18 cellular contexts compared by ENCODE assay signal in the genomic region with DNA sequence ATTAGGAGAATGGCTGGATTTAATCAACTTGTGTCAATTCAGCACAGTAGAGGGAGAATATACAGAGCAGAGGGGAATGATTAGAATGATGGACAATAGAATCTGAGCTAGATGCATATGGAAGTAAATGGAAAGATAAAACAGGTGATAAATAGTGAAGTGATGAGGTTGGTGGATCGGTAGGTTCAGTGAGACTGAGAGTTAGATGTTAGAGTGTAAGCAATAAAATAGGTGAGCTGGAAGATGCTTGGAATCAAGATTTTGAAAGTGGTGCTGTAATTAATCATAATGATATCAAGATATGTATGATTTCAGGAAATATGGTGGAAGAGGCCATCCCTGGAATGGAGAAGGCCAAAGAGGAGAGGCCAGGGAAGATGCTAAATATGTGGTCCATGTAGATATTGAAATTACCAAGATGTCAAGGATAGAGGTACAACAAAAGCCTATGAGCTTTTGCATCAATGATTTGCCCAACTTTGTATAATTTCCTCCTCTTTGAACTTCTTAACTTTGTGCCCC. TPM values are rescaled to one million over a fixed set of nuclear protein-coding genes. Genes with fewer than 3 reads are reported as not detected.
DNase-seq lines count a peak whose midpoint lies in the region; ATAC-seq, FAIRE-seq and TF ChIP-seq lines count a peak whose summit lies in the region.
"Had no signal": no experiment of that assay in that cellular context is flagged by ENCODE, and none has a peak within 500 bp of the region (broad histone marks: within the 10 kb centered on the region; RNA-seq: fewer than 3 reads in every experiment).

No MANE protein-coding gene starts in this region.

- POLR2A ChIA-PET in A549 (lab: Yijun Ruan, JAX), result no interaction called here

- TF ChIP-seq RAD21 in A549 (conservative IDR thresholded peaks at IDR 0.05 in 1 of 2, IDR thresholded peaks at IDR 0.05 in 1 of 2), result no peak

- TF ChIP-seq POLR2A in A549 (IDR thresholded peaks at IDR 0.05; ENCODE audit: low read length), result no peak

- CTCF ChIA-PET in A549 (lab: Yijun Ruan, JAX), result interaction anchor here (0.8 to 1.5 kb wide), 5 partner anchors 9 to 188 kb away, joined by 3 to 7 read pairs (median 3); partner anchors contain the start of gene PTGS2

- no peaks in the 10 kb centered on the region for H3K27me3 ChIP-seq in RWPE2 (ENCODE audit: insufficient read depth, poor library complexity, severe bottlenecking)
- no peaks in the 10 kb centered on the region for H3K27me3 ChIP-seq in lower lobe of right lung (ENCODE audit: low read depth)
- H3K27me3 ChIP-seq: BLaER1 treated with 17β-estradiol and CSF1 and Interleukin-3, amounts not matched to agents 10 nM and 100 nM had no signal

- H3K4me3 ChIP-seq in A549 (no peak overlapping the region), RWPE2 (ENCODE audit: severe bottlenecking) (no peak overlapping the region), lower lobe of right lung (no peak overlapping the region)
- H3K4me3 ChIP-seq: BLaER1 treated with 17β-estradiol and CSF1 and Interleukin-3, amounts not matched to agents 10 nM and 100 nM; GM12878 had no signal

- no peaks in the 10 kb centered on the region; the same call in 1 of the 3 replicates for H3K4me1 ChIP-seq in A549
- H3K4me1 ChIP-seq in RWPE2 (ENCODE audit: insufficient read depth, poor library complexity, severe bottlenecking), result no peaks in the 10 kb centered on the region
- H3K4me1 ChIP-seq in lower lobe of right lung, result no peaks in the 10 kb centered on the region
- H3K4me1 ChIP-seq: BLaER1 treated with 17β-estradiol and CSF1 and Interleukin-3, amounts not matched to agents 10 nM and 100 nM had no signal

- H3K9me3 ChIP-seq in A549 (no peaks in the 10 kb centered on the region), RWPE2 (ENCODE audit: severe bottlenecking) (no peaks in the 10 kb centered on the region), lower lobe of right lung (no peaks in the 10 kb centered on the region)

- no peak overlapping the region for H3K4me2 ChIP-seq in A549
- H3K4me2 ChIP-seq: BLaER1 treated with 17β-estradiol and CSF1 and Interleukin-3, amounts not matched to agents 10 nM and 100 nM had no signal

- intact Hi-C loops in lower lobe of right lung (cut with DNase I), result no loop called here

- TF ChIP-seq CTCF in A549 (IDR thresholded peaks at IDR 0.05) (no peak), RWPE2 (IDR thresholded peaks at IDR 0.05; ENCODE audit: poor library complexity, severe bottlenecking) (no peak), lower lobe of right lung (IDR thresholded peaks at IDR 0.05) (no peak)

- FAIRE-seq in A549 (lab: Jason Lieb, UNC), result no peak
- FAIRE-seq: GM12878, GM18507 had no signal

- no peak overlapping the region for H3K27ac ChIP-seq in A549
- no peak overlapping the region for H3K27ac ChIP-seq in RWPE2 (ENCODE audit: poor library complexity, severe bottlenecking)
- H3K27ac ChIP-seq in epithelial cell of prostate, result peak overlapping the region; percentile 34
- no peak overlapping the region for H3K27ac ChIP-seq in lower lobe of right lung
- H3K27ac ChIP-seq: BLaER1 treated with 17β-estradiol and CSF1 and Interleukin-3, amounts not matched to agents 10 nM and 100 nM had no signal

- no peak for TF ChIP-seq EP300 in A549 (IDR thresholded peaks at IDR 0.05)

- 75% methylated on average over 1 of the region's 1 CpG for WGBS in A549 (ENCODE audit: missing lambda C conversion rate)

- DNase-seq in A549 (ENCODE audit: low read depth in 1 of 2, low spot score in 1 of 2) (no peak), RWPE2 (ENCODE audit: low spot score) (no peak), epithelial cell of prostate (ENCODE audit: low read depth, low spot score) (no peak), lung microvascular endothelial cell (ENCODE audit: low read depth in 2 of 2) (peak; percentile 16 to 67), NCI-H510A treated with DMSO at 0.1 percent for 48 hours (lab: John Stamatoyannopoulos, UW) (no peak), lower lobe of right lung (no peak), SW 1271 (lab: John Stamatoyannopoulos, UW) (no peak)
- DNase-seq: 8988T; ACHN; CD4-positive, CD25-positive, alpha-beta regulatory T cell; DMS 273 treated with DMSO at 0.1 percent for 48 hours; GOT3; H9 had no signal

- peaks cover 42% of the 10 kb centered on the region for H3K36me3 ChIP-seq in RWPE2 (ENCODE audit: low read depth)
- peaks cover 21% of the 10 kb centered on the region for H3K36me3 ChIP-seq in lower lobe of right lung
- H3K36me3 ChIP-seq: BLaER1 treated with 17β-estradiol and CSF1 and Interleukin-3, amounts not matched to agents 10 nM and 100 nM had no signal

- peak; percentile 55 to 57; a peak in 4 of 6 replicates for ATAC-seq in A549
- ATAC-seq in RWPE2 (ENCODE audit: low read depth), result peak; percentile 33
- no peak for ATAC-seq in lower lobe of right lung
- ATAC-seq in GM19023 (IDR thresholded peaks at IDR 0.05; ENCODE audit: unreplicated experiment), result no peak
- ATAC-seq: GM12878 had no signal

TF ChIP-seq in A549, 52 proteins besides CTCF, POLR2A, EP300 and RAD21:
- no peak for TF ChIP-seq HOXA7 (CRISPR knock-in tag; IDR thresholded peaks at IDR 0.05)
- peak; percentile 89; the same call in 1 of the 2 replicates for TF ChIP-seq POLR2AphosphoS2 (conservative IDR thresholded peaks at IDR 0.05; ENCODE audit: low read length)
- TF ChIP-seq REST (IDR thresholded peaks at IDR 0.05), result no peak; the same call in 1 of the 2 replicates
- peak in 1 of 2 experiments; percentile 57; a peak in 1 of 5 replicates for TF ChIP-seq JUN (IDR thresholded peaks at IDR 0.05)
- no peak for TF ChIP-seq USF2 (IDR thresholded peaks at IDR 0.05)
- TF ChIP-seq BHLHE40 (IDR thresholded peaks at IDR 0.05; ENCODE audit: low read depth, low read length), result no peak
- TF ChIP-seq ZFP36 (IDR thresholded peaks at IDR 0.05; ENCODE audit: borderline replicate concordance, partially characterized antibody), result no peak
- no peak for TF ChIP-seq E2F6 (IDR thresholded peaks at IDR 0.05; ENCODE audit: borderline replicate concordance, low read depth)

RNA-seq across cellular contexts. Expression of gene PTGS2, which starts 9.2 kb away (rescaled TPM):
- polyA plus RNA-seq in A549 (2011; rRNA removed), result 127 and 140 TPM in 2 replicates
- polyA plus RNA-seq in A549 (2012; cell fraction: cytosol; rRNA removed), result 12.1 and 13.0 TPM in 2 replicates
- polyA plus RNA-seq in A549 (2012; cell fraction: nucleus; rRNA removed), result 33.8 and 37.1 TPM in 2 replicates
- polyA plus RNA-seq in A549 (2017; fragmentation: RNase III; extraction: RNeasy Plus Mini Kit Qiagen cat#74134 plus additional on column Dnase treatment), result 6.9 to 12.3 TPM (median 8.2 TPM) in 3 replicates
- 109 and 110 TPM in 2 replicates for polyA minus RNA-seq in A549 (2011; rRNA and poly(A)+ RNA removed)
- 3.3 and 21.0 TPM in 2 replicates for total RNA-seq in lung microvascular endothelial cell
- total RNA-seq in lower lobe of right lung, result 15.5 TPM
- total RNA-seq: G401 had no signal

Comparison
In these comparisons a context has a peak if more than half of its experiments do, and no peak if none do; other contexts are left out.
1. ATAC-seq: peak in A549 (2 of 2) and RWPE2 (single experiment); none in lower lobe of right lung (0 of 2) and GM19023 (single experiment).
2. DNase-seq: peak in lung microvascular endothelial cell (2 of 2); none in A549 (0 of 2), RWPE2 (single experiment), epithelial cell of prostate (single experiment), NCI-H510A treated with DMSO at 0.1 percent for 48 hours (single experiment), lower lobe of right lung (single experiment) and SW 1271 (0 of 2).